In genomic region chr16:70682239-70683145, GRCh38 we compare ENCODE assay signal across 9 cellular contexts. TPM values are rescaled to one million over a fixed set of nuclear protein-coding genes. Genes with fewer than 3 reads are reported as not detected.
DNase-seq lines count a peak whose midpoint lies in the region; FAIRE-seq and TF ChIP-seq lines count a peak whose summit lies in the region.
"Had no signal": no experiment of that assay in that cellular context is flagged by ENCODE, and none has a peak within 500 bp of the region (broad histone marks: within the 10 kb centered on the region; RNA-seq: fewer than 3 reads in every experiment).

No MANE protein-coding gene starts in this region.

- TF ChIP-seq CTCF in H1 (IDR thresholded peaks at IDR 0.05; ENCODE audit: control extremely low read depth in 1 of 3, insufficient read depth in 1 of 3, low read depth in 1 of 3, low read length in 3 of 3), result peak in 2 of 3 experiments; percentile 40; a peak in 2 of 4 replicates
- TF ChIP-seq CTCF in tibial artery (IDR thresholded peaks at IDR 0.05), result no peak

- H3K4me3 ChIP-seq in NT2/D1 (ENCODE audit: insufficient read length, low read depth) (no peak overlapping the region), H1 (ENCODE audit: extremely low read depth in 1 of 4, insufficient read depth in 2 of 4, low read depth in 3 of 4, low read length in 4 of 4) (no peak overlapping the region), muscle layer of duodenum (ENCODE audit: low read depth in 1 of 2, low read length in 2 of 2) (peak overlapping the region in 1 of 2 donors; percentile 72), tibial artery (peak overlapping the region; percentile 74 to 75)

- TF ChIP-seq EP300 in H1 (IDR thresholded peaks at IDR 0.05; ENCODE audit: borderline replicate concordance in 1 of 2, low read depth in 2 of 2, low read length in 2 of 2), result no peak

- H3K36me3 Mint-ChIP-seq in activated naive CD4-positive, alpha-beta T cell treated with anti-CD3 and anti-CD28 coated beads, Interleukin-2, amount 10 ng/mL, durations not matched to agents 7 days and 5 days, result peaks cover 8% of the 10 kb centered on the region

- no peak overlapping the region for H2BK20ac ChIP-seq in H1 (ENCODE audit: low read length)

- H3K23me2 ChIP-seq in H1 (ENCODE audit: low read depth, low read length), result peaks cover 6% of the 10 kb centered on the region; the same call in 1 of the 2 replicates

- H3K9ac ChIP-seq in NT2/D1 (ENCODE audit: insufficient read length, low read depth), result peak overlapping the region; percentile 2
- H3K9ac ChIP-seq in H1 (replicated peaks in 1 of 4; ENCODE audit: extremely low read depth in 1 of 4, low read depth in 3 of 4, low read length in 3 of 4), result no peak overlapping the region

- H3K79me2 ChIP-seq in H1 (ENCODE audit: control insufficient read depth in 1 of 2, insufficient read depth in 2 of 2, low read length in 2 of 2), result no peaks in the 10 kb centered on the region; a peak in 1 of 4 replicates

- H3K18ac ChIP-seq in H1 (ENCODE audit: extremely low read depth, low read length), result no peak overlapping the region

- no peak overlapping the region for H3K23ac ChIP-seq in H1 (ENCODE audit: insufficient read length)

- peaks cover 61% of the 10 kb centered on the region for H3K36me3 ChIP-seq in NT2/D1 (ENCODE audit: insufficient read depth, insufficient read length, low read length)
- no peaks in the 10 kb centered on the region; a peak in 1 of 8 replicates for H3K36me3 ChIP-seq in H1 (ENCODE audit: control insufficient read depth in 2 of 4, insufficient read depth in 4 of 4, low read length in 3 of 4)
- H3K36me3 ChIP-seq in muscle layer of duodenum (ENCODE audit: control insufficient read depth in 1 of 2, insufficient read depth in 2 of 2, low read length in 2 of 2), result peaks cover 11 to 18% of the 10 kb centered on the region in 2 donors
- peaks cover 21 to 46% (median 23%) of the 10 kb centered on the region in 3 donors for H3K36me3 ChIP-seq in tibial artery

- H3K27ac Mint-ChIP-seq in activated naive CD4-positive, alpha-beta T cell treated with anti-CD3 and anti-CD28 coated beads, Interleukin-2, amount 10 ng/mL, durations not matched to agents 7 days and 5 days, result no peak overlapping the region

- H3K4me1 ChIP-seq in NT2/D1 (ENCODE audit: insufficient read depth, insufficient read length) (peaks cover 51% of the 10 kb centered on the region), H1 (replicated peaks in 1 of 4; ENCODE audit: control insufficient read depth in 3 of 4, insufficient read depth in 4 of 4, low read length in 3 of 4) (peaks cover 0 to 29% (median 13%) of the 10 kb centered on the region in 4 experiments; a peak in 6 of 7 replicates), muscle layer of duodenum (ENCODE audit: control insufficient read depth in 1 of 2, insufficient read depth in 2 of 2, low read length in 2 of 2) (peaks cover 3 to 65% of the 10 kb centered on the region in 2 donors), tibial artery (peaks cover 5 to 72% (median 62%) of the 10 kb centered on the region in 4 donors)

- H3K14ac ChIP-seq in H1 (ENCODE audit: insufficient read length), result no peak overlapping the region

- H2BK12ac ChIP-seq in H1 (ENCODE audit: low read depth, low read length), result no peak overlapping the region

- no peak overlapping the region for H2BK15ac ChIP-seq in H1 (ENCODE audit: low read length)

- H4K91ac ChIP-seq in H1 (replicated peaks; ENCODE audit: insufficient read length, low read length), result no peak overlapping the region

- no peak for FAIRE-seq in H1 (lab: Jason Lieb, UNC)

- H2AK5ac ChIP-seq in H1 (ENCODE audit: low read depth, low read length), result no peak overlapping the region

- peaks cover 46% of the 10 kb centered on the region for H3K27me3 Mint-ChIP-seq in activated naive CD4-positive, alpha-beta T cell treated with anti-CD3 and anti-CD28 coated beads, Interleukin-2, amount 10 ng/mL, durations not matched to agents 7 days and 5 days

- no peak overlapping the region for H3K56ac ChIP-seq in H1 (replicated peaks; ENCODE audit: insufficient read length, low read depth, low read length)

- DNase-seq in NT2/D1 (ENCODE audit: low read depth, low spot score) (no peak), H1 (ENCODE audit: low read depth in 1 of 2, low spot score in 2 of 2) (no peak), tibial artery (no peak), NCI-H2227 treated with DMSO at 0.1 percent for 48 hours (lab: John Stamatoyannopoulos, UW) (no peak), erythroblast (lab: John Stamatoyannopoulos, UW) (no peak)
- DNase-seq in activated naive CD4-positive, alpha-beta T cell treated with anti-CD3 and anti-CD28 coated beads, Interleukin-2, amount 10 ng/mL, durations not matched to agents 7 days and 5 days, result no peak
- DNase-seq: DMS79; effector memory CD4-positive, alpha-beta T cell had no signal

- H2BK120ac ChIP-seq in H1 (replicated peaks; ENCODE audit: low read depth, low read length), result no peak overlapping the region

- no peak overlapping the region for H2BK5ac ChIP-seq in H1 (ENCODE audit: low read depth, low read length)

- POLR2A ChIA-PET in H1 (lab: Charles Lee; ENCODE audit: partially characterized antibody), result interaction anchor here (0.6 to 2.4 kb wide), 7 partner anchors 8 to 97 kb away, joined by 3 to 8 read pairs (median 3); no protein-coding TSS in a partner anchor

- CTCF ChIA-PET in H1 (lab: Charles Lee; ENCODE audit: partially characterized antibody), result interaction anchor here (0.6 to 8.0 kb wide), 17 partner anchors 10 to 764 kb away, joined by 3 to 148 read pairs (median 5); no protein-coding TSS in a partner anchor
- CTCF ChIA-PET in activated naive CD4-positive, alpha-beta T cell treated with anti-CD3 and anti-CD28 coated beads, Interleukin-2, amount 10 ng/mL, durations not matched to agents 7 days and 5 days (lab: Charles Lee), result interaction anchor here (0.8 to 6.8 kb wide), 2 partner anchors 85 to 88 kb away, joined by 3 to 87 read pairs; no protein-coding TSS in a partner anchor

- H3K27me3 ChIP-seq in NT2/D1 (ENCODE audit: insufficient read depth, insufficient read length) (no peaks in the 10 kb centered on the region), H1 (replicated peaks in 1 of 4; ENCODE audit: control insufficient read depth in 3 of 4, extremely low read depth in 1 of 4, insufficient read depth in 3 of 4, low read length in 3 of 4) (peaks cover 0 to 8% (median 3%) of the 10 kb centered on the region in 4 experiments; a peak in 4 of 7 replicates), muscle layer of duodenum (ENCODE audit: low read depth, low read length) (no peaks in the 10 kb centered on the region), tibial artery (no peaks in the 10 kb centered on the region)

- intact Hi-C loops in tibial artery (cut with DNase I; ENCODE audit: low total_unique reads), result loop anchor here (5.0 kb wide), 2 partner anchors 55 to 75 kb away; no protein-coding TSS in a partner anchor

- H3K4me1 Mint-ChIP-seq in activated naive CD4-positive, alpha-beta T cell treated with anti-CD3 and anti-CD28 coated beads, Interleukin-2, amount 10 ng/mL, durations not matched to agents 7 days and 5 days, result peaks cover 28% of the 10 kb centered on the region

- no peak overlapping the region for H3K4ac ChIP-seq in H1 (replicated peaks; ENCODE audit: insufficient read length, low read depth, low read length)

- no peak overlapping the region for H3K27ac ChIP-seq in H1 (ENCODE audit: low read depth, low read length)
- H3K27ac ChIP-seq in muscle layer of duodenum (ENCODE audit: low read length), result peak overlapping the region; percentile 45
- peak overlapping the region; percentile 91 to 99 for H3K27ac ChIP-seq in tibial artery

- H3K9me3 ChIP-seq in NT2/D1 (ENCODE audit: insufficient read depth, low read length), result no peaks in the 10 kb centered on the region
- no peaks in the 10 kb centered on the region for H3K9me3 ChIP-seq in H1 (ENCODE audit: insufficient read depth in 2 of 2, low read depth in 1 of 2, low read length in 1 of 2)
- no peaks in the 10 kb centered on the region for H3K9me3 ChIP-seq in muscle layer of duodenum (ENCODE audit: control insufficient read depth in 1 of 2, low read length in 2 of 2)
- H3K9me3 ChIP-seq in tibial artery, result no peaks in the 10 kb centered on the region

- no peak overlapping the region for H4K8ac ChIP-seq in H1 (ENCODE audit: extremely low read depth, insufficient read depth, low read length)

- H3K4me3 Mint-ChIP-seq in activated naive CD4-positive, alpha-beta T cell treated with anti-CD3 and anti-CD28 coated beads, Interleukin-2, amount 10 ng/mL, durations not matched to agents 7 days and 5 days, result no peak overlapping the region

- TF ChIP-seq RAD21 in H1 (IDR thresholded peaks at IDR 0.05 in 1 of 2, conservative IDR thresholded peaks at IDR 0.05 in 1 of 2; ENCODE audit: low read depth in 2 of 2, low read length in 2 of 2), result peak; percentile 19 to 49; a peak in 2 of 4 replicates

- peaks cover 8 to 9% of the 10 kb centered on the region in 2 experiments for H4K20me1 ChIP-seq in H1 (replicated peaks in 1 of 2; ENCODE audit: control insufficient read depth in 1 of 2, insufficient read depth in 2 of 2, low read length in 2 of 2)

- no peak overlapping the region for H4K5ac ChIP-seq in H1 (ENCODE audit: insufficient read length, low read depth, low read length)

- TF ChIP-seq POLR2A in H1 (IDR thresholded peaks at IDR 0.05; ENCODE audit: control extremely low read depth in 1 of 2, low read depth in 2 of 2, low read length in 2 of 2) (no peak), erythroblast (IDR thresholded peaks at IDR 0.05; ENCODE audit: low read length) (no peak)

- H3K79me1 ChIP-seq in H1 (ENCODE audit: low read depth, low read length), result peaks cover 3% of the 10 kb centered on the region; the same call in 1 of the 2 replicates

- no peak overlapping the region for H3K4me2 ChIP-seq in H1 (ENCODE audit: insufficient read depth in 1 of 2, low read depth in 2 of 2, low read length in 2 of 2)

- H3K9me3 Mint-ChIP-seq in activated naive CD4-positive, alpha-beta T cell treated with anti-CD3 and anti-CD28 coated beads, Interleukin-2, amount 10 ng/mL, durations not matched to agents 7 days and 5 days, result no peaks in the 10 kb centered on the region

- H2AFZ ChIP-seq in H1 (ENCODE audit: low read length), result no peak overlapping the region

- WGBS in H1 (ENCODE audit: extremely low coverage in 1 of 2, insufficient coverage in 1 of 2, insufficient read length in 1 of 2, insufficient replicate concordance in 2 of 2, low coverage in 1 of 2, low lambda C conversion rate in 2 of 2, missing lambda C conversion rate in 1 of 2), 2 experiments, result 81% methylated on average over 12 of the region's 14 CpGs; no CpG with 5 or more reads in 1 of the 2 experiments

RNA-seq across cellular contexts. Expression of gene MTSS2, which starts 3.4 kb away (rescaled TPM):
- total RNA-seq in H1 (2021; fragmentation: NEBNext Ultra II Directional; extraction: Animal tissue kit (Norgen Biotek cat#: 25700)), result 34.2 and 36.7 TPM in 2 replicates
- polyA plus RNA-seq in H1 (2011; rRNA removed), result 23.3 and 33.8 TPM in 2 replicates
- 26.1 TPM for polyA plus RNA-seq in H1 (2011; cell fraction: cytosol; rRNA removed)
- 34.8 TPM for polyA plus RNA-seq in H1 (2011; cell fraction: nucleus; rRNA removed)
- 22.4 to 38.9 TPM (median 37.5 TPM) in 4 replicates for polyA plus RNA-seq in H1 (2012, experiment 1 of 2)
- polyA plus RNA-seq in H1 (2012, experiment 2 of 2), result 14.0 TPM
- 32.8 TPM for polyA plus RNA-seq in H1 (2013, experiment 1 of 2)
- 34.0 TPM for polyA plus RNA-seq in H1 (2013, experiment 2 of 2)
- 13.3 and 15.3 TPM in 2 replicates for polyA minus RNA-seq in H1 (2011; rRNA and poly(A)+ RNA removed)
- 23.2 TPM for polyA minus RNA-seq in H1 (2011; cell fraction: cytosol; rRNA and poly(A)+ RNA removed)
- 18.2 TPM for polyA minus RNA-seq in H1 (2011; cell fraction: nucleus; rRNA and poly(A)+ RNA removed)

RNA-seq across cellular contexts. Expression of gene IL34, which starts 36.1 kb away (rescaled TPM):
- 4.0 and 4.6 TPM in 2 replicates for total RNA-seq in H1 (2021; fragmentation: NEBNext Ultra II Directional; extraction: Animal tissue kit (Norgen Biotek cat#: 25700))
- polyA plus RNA-seq in H1 (2011; rRNA removed), result 5.6 and 8.0 TPM in 2 replicates
- polyA plus RNA-seq in H1 (2011; cell fraction: cytosol; rRNA removed), result 6.7 TPM
- polyA plus RNA-seq in H1 (2011; cell fraction: nucleus; rRNA removed), result 9.0 TPM
- polyA plus RNA-seq in H1 (2012, experiment 1 of 2), result 4.6 to 6.5 TPM (median 5.2 TPM) in 4 replicates
- polyA plus RNA-seq in H1 (2012, experiment 2 of 2), result 3.3 TPM
- 2.7 TPM for polyA plus RNA-seq in H1 (2013, experiment 1 of 2)
- polyA plus RNA-seq in H1 (2013, experiment 2 of 2), result 3.3 TPM
- 1.7 and 2.2 TPM in 2 replicates for polyA minus RNA-seq in H1 (2011; rRNA and poly(A)+ RNA removed)
- polyA minus RNA-seq in H1 (2011; cell fraction: cytosol; rRNA and poly(A)+ RNA removed), result 4.3 TPM
- polyA minus RNA-seq in H1 (2011; cell fraction: nucleus; rRNA and poly(A)+ RNA removed), result 1.5 TPM

Comparison
In these comparisons a context has a peak if more than half of its experiments do, and no peak if none do; other contexts are left out.
1. H3K4me3 ChIP-seq: peak in tibial artery (2 of 2); none in NT2/D1 (single experiment) and H1 (0 of 4).
2. CTCF ChIP-seq: peak in H1 (2 of 3); none in tibial artery (0 of 2).